16 cellular contexts compared by ENCODE assay signal in the genomic region with DNA sequence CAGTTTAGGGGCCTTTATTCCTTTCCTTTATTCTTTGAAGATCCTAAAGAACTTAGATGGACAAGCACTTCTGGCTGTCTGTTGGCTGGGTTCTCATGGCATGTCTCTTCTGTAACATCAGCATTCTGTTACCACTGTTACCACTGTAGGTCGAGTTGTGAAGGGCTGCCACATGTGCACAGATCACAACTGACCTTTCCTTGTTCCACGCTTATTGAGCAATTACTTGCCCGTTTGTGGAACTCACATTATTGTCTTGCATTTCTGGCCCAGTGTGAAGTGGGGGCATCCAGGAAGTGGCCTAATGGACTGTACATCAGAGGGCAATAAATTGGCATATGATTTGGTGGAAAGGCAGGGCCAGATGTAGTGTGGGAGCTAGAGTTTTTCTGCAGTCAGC. TPM values are rescaled to one million over a fixed set of nuclear protein-coding genes. Genes with fewer than 3 reads are reported as not detected.
DNase-seq lines count a peak whose midpoint lies in the region; ATAC-seq and TF ChIP-seq lines count a peak whose summit lies in the region.
"Had no signal": no experiment of that assay in that cellular context is flagged by ENCODE, and none has a peak within 500 bp of the region (broad histone marks: within the 10 kb centered on the region; RNA-seq: fewer than 3 reads in every experiment).

No MANE protein-coding gene starts in this region.

- no peaks in the 10 kb centered on the region for H3K9me3 Mint-ChIP-seq in activated CD8-positive, alpha-beta memory T cell treated with anti-CD3 and anti-CD28 coated beads, Interleukin-2, amount 10 ng/mL, durations not matched to agents 7 days and 5 days (ENCODE audit: low read depth)

- no peak for DNase-seq in activated CD8-positive, alpha-beta memory T cell treated with anti-CD3 and anti-CD28 coated beads, Interleukin-2, amount 10 ng/mL, durations not matched to agents 7 days and 5 days
- DNase-seq in activated CD8-positive, alpha-beta memory T cell treated with anti-CD3 and anti-CD28 coated beads for 24 hours: no peak
- DNase-seq in NCI-H69 (lab: John Stamatoyannopoulos, UW) (peak; percentile 5), left ventricle myocardium inferior (no peak), skeletal muscle cell (ENCODE audit: low read depth) (peak; percentile 64), NCI-H187 (lab: John Stamatoyannopoulos, UW) (no peak)
- DNase-seq in activated effector memory CD4-positive, alpha-beta T cell treated with anti-CD3 and anti-CD28 coated beads, Interleukin-2, amount 50 U/mL, for 16 hours: no peak
- DNase-seq: activated CD4-positive, CD25-positive, alpha-beta regulatory T cell; brain microvascular endothelial cell; heart left ventricle; NCI-H1048; nucleus accumbens; SW 1271 had no signal

- no peak overlapping the region for H3K4me3 Mint-ChIP-seq in activated CD8-positive, alpha-beta memory T cell treated with anti-CD3 and anti-CD28 coated beads, Interleukin-2, amount 10 ng/mL, durations not matched to agents 7 days and 5 days

- ATAC-seq in activated CD8-positive, alpha-beta memory T cell treated with anti-CD3 and anti-CD28 coated beads, Interleukin-2, amount 10 ng/mL, durations not matched to agents 7 days and 5 days: no peak
- no peak for ATAC-seq in HG02938 (IDR thresholded peaks at IDR 0.05; ENCODE audit: unreplicated experiment)

- H3K27ac Mint-ChIP-seq in activated CD8-positive, alpha-beta memory T cell treated with anti-CD3 and anti-CD28 coated beads, Interleukin-2, amount 10 ng/mL, durations not matched to agents 7 days and 5 days: peak overlapping the region; percentile 47

- peak overlapping the region; percentile 7 for H3K27ac ChIP-seq in left ventricle myocardium inferior (replicated peaks)
- H3K27ac ChIP-seq: brain microvascular endothelial cell had no signal

- H3K36me3 ChIP-seq in left ventricle myocardium inferior: peaks cover 4% of the 10 kb centered on the region

- CTCF ChIA-PET in activated CD8-positive, alpha-beta memory T cell treated with anti-CD3 and anti-CD28 coated beads, Interleukin-2, amount 10 ng/mL, durations not matched to agents 7 days and 5 days (lab: Charles Lee): interaction anchor here (1.2 kb wide), 1 partner anchor 51 kb away, joined by 3 read pairs; no protein-coding TSS in a partner anchor

- TF ChIP-seq CTCF in left ventricle myocardium inferior (IDR thresholded peaks at IDR 0.05; ENCODE audit: borderline replicate concordance): no peak

- no peaks in the 10 kb centered on the region for H3K27me3 Mint-ChIP-seq in activated CD8-positive, alpha-beta memory T cell treated with anti-CD3 and anti-CD28 coated beads, Interleukin-2, amount 10 ng/mL, durations not matched to agents 7 days and 5 days

- H3K36me3 Mint-ChIP-seq in activated CD8-positive, alpha-beta memory T cell treated with anti-CD3 and anti-CD28 coated beads, Interleukin-2, amount 10 ng/mL, durations not matched to agents 7 days and 5 days: peaks cover 12% of the 10 kb centered on the region

- H3K9me3 ChIP-seq in left ventricle myocardium inferior (replicated peaks): no peaks in the 10 kb centered on the region
- H3K9me3 ChIP-seq: heart left ventricle had no signal

- no peak overlapping the region for H3K4me3 ChIP-seq in left ventricle myocardium inferior
- H3K4me3 ChIP-seq in skeletal muscle cell (ENCODE audit: low read depth, low read length): no peak overlapping the region
- H3K4me3 ChIP-seq: heart left ventricle had no signal

- H3K4me1 ChIP-seq in left ventricle myocardium inferior: peaks cover 75% of the 10 kb centered on the region

- intact Hi-C loops in left ventricle myocardium inferior (cut with micrococcal nuclease): no loop called here

- H3K4me1 Mint-ChIP-seq in activated CD8-positive, alpha-beta memory T cell treated with anti-CD3 and anti-CD28 coated beads, Interleukin-2, amount 10 ng/mL, durations not matched to agents 7 days and 5 days: peaks cover 40% of the 10 kb centered on the region

- no peaks in the 10 kb centered on the region for H3K27me3 ChIP-seq in left ventricle myocardium inferior (ENCODE audit: low read depth)
- H3K27me3 ChIP-seq: brain microvascular endothelial cell, heart left ventricle had no signal

RNA-seq across cellular contexts. Expression of gene GBF1, which starts 23.7 kb away (rescaled TPM):
- 10 to 100 TPM; 46.5 to 51.6 TPM for total RNA-seq in activated CD8-positive, alpha-beta memory T cell treated with anti-CD3 and anti-CD28 coated beads, Interleukin-2, amount 10 ng/mL, durations not matched to agents 7 days and 5 days
- 43.2 TPM for total RNA-seq in left ventricle myocardium inferior

RNA-seq across cellular contexts. Expression of gene PITX3, which starts 27.7 kb away (rescaled TPM):
- total RNA-seq in activated CD8-positive, alpha-beta memory T cell treated with anti-CD3 and anti-CD28 coated beads, Interleukin-2, amount 10 ng/mL, durations not matched to agents 7 days and 5 days: not detected
- 0.85 TPM for total RNA-seq in left ventricle myocardium inferior
- total RNA-seq: HT1080 had no signal

RNA-seq across cellular contexts. Expression of gene ELOVL3, which starts 42.9 kb away (rescaled TPM):
- total RNA-seq in activated CD8-positive, alpha-beta memory T cell treated with anti-CD3 and anti-CD28 coated beads, Interleukin-2, amount 10 ng/mL, durations not matched to agents 7 days and 5 days: not detected
- total RNA-seq in left ventricle myocardium inferior: not detected
- total RNA-seq: HT1080, urinary bladder had no signal

Comparison
In these comparisons a context has a peak if more than half of its experiments do, and no peak if none do; other contexts are left out.
1. DNase-seq: peak in NCI-H69 (single experiment) and skeletal muscle cell (single experiment); none in activated CD8-positive, alpha-beta memory T cell treated with anti-CD3 and anti-CD28 coated beads, Interleukin-2, amount 10 ng/mL, durations not matched to agents 7 days and 5 days (single experiment), activated CD8-positive, alpha-beta memory T cell treated with anti-CD3 and anti-CD28 coated beads for 24 hours (single experiment), left ventricle myocardium inferior (single experiment), NCI-H187 (0 of 2) and activated effector memory CD4-positive, alpha-beta T cell treated with anti-CD3 and anti-CD28 coated beads, Interleukin-2, amount 50 U/mL, for 16 hours (single experiment).